In the genomic region with DNA sequence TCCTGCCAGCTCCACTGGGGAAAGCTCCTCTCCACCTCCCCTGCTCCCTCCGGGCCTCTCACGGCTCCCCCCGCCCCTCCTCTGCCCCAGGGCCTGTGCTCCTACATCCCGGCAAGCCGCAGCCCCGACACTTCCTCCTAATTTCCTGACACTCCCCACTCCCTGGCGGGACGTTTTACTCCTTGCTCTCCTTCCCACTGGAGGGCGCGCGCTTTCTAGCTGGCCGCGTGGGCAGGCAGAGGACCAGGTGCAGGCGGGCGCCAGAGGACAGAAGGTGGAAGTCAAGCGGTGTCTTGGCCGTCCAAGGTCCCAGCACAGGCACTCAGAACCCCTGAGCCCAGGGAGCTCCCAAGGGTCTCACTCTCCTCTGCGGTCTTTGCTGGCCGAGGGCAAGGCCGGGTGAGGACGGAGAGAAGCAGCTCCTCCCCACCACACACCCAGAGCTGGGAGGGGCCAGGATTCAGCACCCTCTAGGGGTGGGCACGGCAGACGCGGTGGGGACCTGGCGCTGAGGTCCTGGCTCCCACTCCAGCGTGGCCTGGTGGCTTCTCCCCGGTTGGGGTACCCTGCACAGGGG, we compare ENCODE assay signal across 8 cellular contexts. TPM values are rescaled to one million over a fixed set of nuclear protein-coding genes. Genes with fewer than 3 reads are reported as not detected.
DNase-seq lines count a peak whose midpoint lies in the region; FAIRE-seq and TF ChIP-seq lines count a peak whose summit lies in the region.

No MANE protein-coding gene starts in this region.

- FAIRE-seq in small intestine (lab: Jason Lieb, UNC), result no peak

- H3K4me3 ChIP-seq in iPS DF 6.9 (ENCODE audit: low read length) (peak overlapping the region; percentile 16; the same call in 1 of the 2 replicates), small intestine (ENCODE audit: low read depth in 1 of 2, low read length in 2 of 2) (no peak overlapping the region)

- H3K36me3 ChIP-seq in iPS DF 6.9 (ENCODE audit: control insufficient read depth, insufficient read depth, low read length) (no peaks in the 10 kb centered on the region; the same call in 1 of the 2 replicates), small intestine (ENCODE audit: control insufficient read depth in 2 of 2, insufficient read depth in 2 of 2, low read length in 2 of 2) (no peaks in the 10 kb centered on the region)

- TF ChIP-seq CTCF in LNCAP (IDR thresholded peaks at IDR 0.05), result peak; percentile 72

- no peak overlapping the region for H3K27ac ChIP-seq in iPS DF 6.9 (ENCODE audit: low read length)
- H3K27ac ChIP-seq in small intestine (ENCODE audit: low read depth in 1 of 2, low read length in 1 of 2), result peak overlapping the region; percentile 13 to 50

- H3K9me3 ChIP-seq in iPS DF 6.9 (ENCODE audit: control insufficient read depth, insufficient read depth, low read length) (no peaks in the 10 kb centered on the region), small intestine (ENCODE audit: control insufficient read depth, low read depth) (no peaks in the 10 kb centered on the region)

- WGBS in iPS DF 6.9 (ENCODE audit: insufficient coverage, insufficient read length), result no CpG with 5 or more reads among the region's 27 CpGs
- 4 to 8% (median 5%) methylated on average over 26 to 27 of the region's 27 CpGs for WGBS in small intestine, 3 donors

- DNase-seq in NCI-H146 (lab: John Stamatoyannopoulos, UW), result peak; percentile 24
- DNase-seq in NCI-H146 treated with DMSO at 0.1 percent for 48 hours (lab: John Stamatoyannopoulos, UW; ENCODE audit: unreplicated experiment), result no peak
- DNase-seq in amniotic epithelial cell (ENCODE audit: low read depth), result peak; percentile 40
- no peak for DNase-seq in iPS DF 6.9 (ENCODE audit: low read depth, low spot score)
- DNase-seq in small intestine, result peak; percentile 80
- DNase-seq in NCI-H2227 treated with DMSO at 0.1 percent for 48 hours (lab: John Stamatoyannopoulos, UW), result no peak
- DNase-seq in amniotic stem cell (lab: John Stamatoyannopoulos, UW), result no peak

- H3K4me1 ChIP-seq in iPS DF 6.9 (ENCODE audit: control insufficient read depth, insufficient read depth, low read length), result peaks cover 11% of the 10 kb centered on the region
- peaks cover 0 to 4% of the 10 kb centered on the region in 2 donors for H3K4me1 ChIP-seq in small intestine (ENCODE audit: control insufficient read depth in 2 of 2, insufficient read depth in 1 of 2, low read depth in 1 of 2, low read length in 1 of 2)

- H3K27me3 ChIP-seq in iPS DF 6.9 (ENCODE audit: control insufficient read depth, insufficient read depth, low read length) (no peaks in the 10 kb centered on the region), small intestine (ENCODE audit: control insufficient read depth in 2 of 2, insufficient read depth in 2 of 2, low read length in 2 of 2) (no peaks in the 10 kb centered on the region)

RNA-seq across cellular contexts. Expression of a gene that starts 19.1 kb away (rescaled TPM):
- 1 to 10 TPM in 2 of 3 donors, under 1 TPM in 1; 0.67 to 2.5 (median 1.6) TPM for polyA plus RNA-seq in small intestine

RNA-seq across cellular contexts. Expression of a gene that starts 19.9 kb away (rescaled TPM):
- polyA plus RNA-seq in small intestine, result under 1 TPM in 1 of 3 donors, not detected in 2; 0.19 TPM

RNA-seq across cellular contexts. Expression of a gene that starts 27.6 kb away (rescaled TPM):
- not detected for polyA plus RNA-seq in small intestine

RNA-seq across cellular contexts. Expression of a gene that starts 51.1 kb away (rescaled TPM):
- 100 to 1,000 TPM in 2 of 3 donors, 10 to 100 TPM in 1; 43.1 to 173 (median 126) TPM for polyA plus RNA-seq in small intestine

RNA-seq across cellular contexts. Expression of a gene that starts 51.1 kb away (rescaled TPM):
- polyA plus RNA-seq in small intestine, result 10 to 100 TPM; 43.8 to 61.5 (median 53.9) TPM

Comparison
In these comparisons a context has a peak if more than half of its experiments do, and no peak if none do; other contexts are left out.
1. DNase-seq: peak in NCI-H146 (single experiment), amniotic epithelial cell (single experiment) and small intestine (single experiment); none in NCI-H146 treated with DMSO at 0.1 percent for 48 hours (single experiment), iPS DF 6.9 (single experiment), NCI-H2227 treated with DMSO at 0.1 percent for 48 hours (single experiment) and amniotic stem cell (single experiment).